16 cellular contexts compared by ENCODE assay signal in the genomic region with DNA sequence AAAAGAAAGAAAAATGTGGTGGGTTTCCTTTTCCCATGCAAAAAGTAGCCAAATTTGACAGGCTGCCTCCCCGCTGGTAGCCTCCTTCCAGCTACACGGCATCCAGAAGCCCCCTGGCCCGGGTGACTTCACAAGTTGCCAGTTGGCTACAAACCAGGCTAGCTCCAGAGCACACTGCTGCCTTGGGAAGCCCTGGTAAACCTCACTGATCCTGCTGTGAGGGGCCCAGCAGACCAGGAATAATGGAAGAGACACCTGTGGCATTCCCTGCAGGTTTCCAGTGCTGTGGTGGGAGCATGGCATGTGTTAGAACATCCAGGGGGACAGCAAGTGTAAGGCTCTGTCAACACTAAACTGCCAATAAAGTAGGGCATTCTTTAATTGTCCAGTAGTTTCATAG.
"Had no signal": no experiment of that assay in that cellular context is flagged by ENCODE, and none has a peak within 500 bp of the region (broad histone marks: within the 10 kb centered on the region; RNA-seq: fewer than 3 reads in every experiment).

No MANE protein-coding gene starts in this region.

- H3K27me3 Mint-ChIP-seq: activated T-cell treated with anti-CD3 and anti-CD28 coated beads, Interleukin-2, amount 50 U/mL, for 24 hours had no signal

- H3K27me3 ChIP-seq: brain microvascular endothelial cell, gastrocnemius medialis, heart left ventricle, sigmoid colon had no signal

- H3K4me1 ChIP-seq: gastrocnemius medialis, sigmoid colon, tibial artery had no signal

- DNase-seq: activated effector memory CD4-positive, alpha-beta T cell treated with Interleukin-2 at 50 U/mL for 16 hours; cortex of kidney; mesenchymal stem cell; T1000 had no signal

- H3K9me3 Mint-ChIP-seq: activated CD4-positive, alpha-beta T cell treated with anti-CD3 and anti-CD28 coated beads, Interleukin-2, amount 10 ng/mL, durations not matched to agents 7 days and 5 days; activated T-cell treated with anti-CD3 and anti-CD28 coated beads, Interleukin-2, amount 50 U/mL, for 24 hours; stimulated activated effector memory CD8-positive, alpha-beta T cell treated with anti-CD3 and anti-CD28 coated beads, Interleukin-12 subunit alpha, Interleukin-12 subunit beta, amount 100 ng/mL, for 72 hours had no signal

- H3K9me3 ChIP-seq: gastrocnemius medialis, heart left ventricle, mucosa of descending colon, sigmoid colon, tibial artery had no signal

- H3K36me3 Mint-ChIP-seq: naive thymus-derived CD4-positive, alpha-beta T cell had no signal

- H3K27ac Mint-ChIP-seq: activated CD4-positive, alpha-beta T cell treated with anti-CD3 and anti-CD28 coated beads, Interleukin-2, amount 10 ng/mL, durations not matched to agents 7 days and 5 days; activated CD8-positive, alpha-beta T cell treated with anti-CD3 and anti-CD28 coated beads, Interleukin-2, amount 10 ng/mL, durations not matched to agents 7 days and 5 days; activated T-cell treated with anti-CD3 and anti-CD28 coated beads, Interleukin-2, amount 50 U/mL, for 24 hours; naive thymus-derived CD4-positive, alpha-beta T cell; stimulated activated effector memory CD8-positive, alpha-beta T cell treated with anti-CD3 and anti-CD28 coated beads, Interleukin-12 subunit alpha, Interleukin-12 subunit beta, amount 100 ng/mL, for 72 hours had no signal

- H3K36me3 ChIP-seq: brain microvascular endothelial cell, gastrocnemius medialis, sigmoid colon, tibial artery had no signal

- H3K4me3 Mint-ChIP-seq: activated CD4-positive, alpha-beta T cell treated with anti-CD3 and anti-CD28 coated beads, Interleukin-2, amount 10 ng/mL, durations not matched to agents 7 days and 5 days; activated CD8-positive, alpha-beta T cell treated with anti-CD3 and anti-CD28 coated beads, Interleukin-2, amount 10 ng/mL, durations not matched to agents 7 days and 5 days; activated T-cell treated with anti-CD3 and anti-CD28 coated beads, Interleukin-2, amount 50 U/mL, for 24 hours; naive thymus-derived CD4-positive, alpha-beta T cell; stimulated activated effector memory CD8-positive, alpha-beta T cell treated with anti-CD3 and anti-CD28 coated beads, Interleukin-12 subunit alpha, Interleukin-12 subunit beta, amount 100 ng/mL, for 72 hours had no signal

- ATAC-seq: activated CD4-positive, CD25-positive, alpha-beta regulatory T cell treated with anti-CD3 and anti-CD28 coated beads, Interleukin-2, amount 50 U/mL, for 24 hours; gastrocnemius medialis had no signal

- H3K4me3 ChIP-seq: gastrocnemius medialis, heart left ventricle, mucosa of descending colon, sigmoid colon, tibial artery had no signal

- H3K27ac ChIP-seq: brain microvascular endothelial cell, gastrocnemius medialis, heart left ventricle, sigmoid colon, tibial artery had no signal
